ENCODE assay signal across 10 cellular contexts in the genomic region with DNA sequence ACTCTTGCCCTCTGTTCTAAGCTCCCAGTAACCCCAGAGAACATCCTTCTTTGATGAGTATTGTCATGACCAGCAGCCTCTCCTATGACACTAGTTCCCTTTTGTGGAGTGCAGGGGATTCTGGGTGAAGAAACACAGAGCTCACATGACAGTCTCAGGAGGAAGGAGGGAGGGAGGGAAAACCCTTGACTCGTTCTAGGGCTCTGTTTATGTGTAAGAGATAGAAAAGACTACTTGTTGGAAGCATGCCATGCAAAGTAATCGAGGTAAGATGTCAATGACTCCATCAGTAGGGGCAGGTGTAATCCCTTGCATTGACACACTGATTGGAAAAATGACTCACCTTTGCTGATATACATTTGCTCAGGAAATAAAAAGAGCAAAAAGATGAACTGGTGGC.
DNase-seq lines count a peak whose midpoint lies in the region; ATAC-seq lines count a peak whose summit lies in the region.
"Had no signal": no experiment of that assay in that cellular context is flagged by ENCODE, and none has a peak within 500 bp of the region (broad histone marks: within the 10 kb centered on the region; RNA-seq: fewer than 3 reads in every experiment).

No MANE protein-coding gene starts in this region.

- in situ Hi-C loops in ACHN (cut with HindIII; ENCODE audit: low pct_ligation_motif_present, low pct_unique_long_range_greater_than_20kb, low sequenced_read_pairs), result no loop called here

- peak; percentile 6 for DNase-seq in Ammon's horn (ENCODE audit: low spot score)
- DNase-seq in NOMO-1 treated with DMSO at 0.1 percent for 48 hours (lab: John Stamatoyannopoulos, UW; ENCODE audit: unreplicated experiment), result peak; percentile 26
- peak; percentile 5 for DNase-seq in globus pallidus (ENCODE audit: low spot score)
- DNase-seq in LoVo (ENCODE audit: low spot score), result no peak
- DNase-seq in ACHN, result no peak
- no peak for DNase-seq in ecto neural progenitor cell (ENCODE audit: low spot score)
- no peak for DNase-seq in kidney glomerular epithelial cell (lab: John Stamatoyannopoulos, UW)
- DNase-seq: kidney, NCI-H1092 had no signal

- peak; percentile 49 for ATAC-seq in GM19452 (IDR thresholded peaks at IDR 0.05; ENCODE audit: unreplicated experiment)

Comparison
In these comparisons a context has a peak if more than half of its experiments do, and no peak if none do; other contexts are left out.
1. DNase-seq: peak in Ammon's horn (single experiment), NOMO-1 treated with DMSO at 0.1 percent for 48 hours (single experiment) and globus pallidus (single experiment); none in LoVo (single experiment), ACHN (single experiment), ecto neural progenitor cell (single experiment) and kidney glomerular epithelial cell (single experiment).